ENCODE assay signal across 13 cellular contexts in the genomic region with DNA sequence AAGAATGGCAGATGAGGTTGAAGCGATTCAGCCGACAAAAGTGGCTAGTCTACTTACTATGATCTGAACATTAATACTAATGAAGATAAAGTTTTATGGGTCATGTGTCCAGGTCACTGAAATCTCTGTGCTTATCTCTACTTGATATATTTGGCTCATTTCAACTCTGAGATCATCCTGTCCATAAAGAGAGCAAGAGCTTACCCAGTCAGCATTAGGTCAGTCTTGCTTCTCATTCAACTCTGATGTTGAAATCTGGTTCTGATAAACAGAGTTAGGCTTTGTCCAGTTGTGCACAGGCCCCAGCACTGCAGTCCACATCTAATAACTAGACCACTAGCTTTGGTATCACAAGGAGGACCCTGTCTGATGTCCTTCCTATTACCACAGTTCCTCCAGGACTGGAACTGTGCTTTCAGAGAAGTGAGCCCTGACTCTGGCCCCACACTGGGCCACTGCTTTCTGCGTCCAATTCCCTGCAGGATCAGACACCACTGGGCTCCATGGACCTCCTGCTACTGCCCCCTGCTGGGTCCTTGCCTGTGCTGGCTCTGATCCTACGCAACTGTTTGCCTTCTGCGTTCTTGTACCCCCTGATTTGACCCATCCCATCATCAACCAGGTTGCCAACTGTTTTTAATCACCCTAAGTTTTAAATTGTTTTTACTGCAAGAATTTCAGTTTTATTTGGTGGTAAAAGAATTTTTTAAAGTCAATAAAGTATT. TPM values are rescaled to one million over a fixed set of nuclear protein-coding genes. Genes with fewer than 3 reads are reported as not detected.
A peak's percentile ranks its signal among the peaks of the same experiment; 100 is the strongest.
DNase-seq lines count a peak whose midpoint lies in the region; ATAC-seq and TF ChIP-seq lines count a peak whose summit lies in the region.
"Had no signal": no experiment of that assay in that cellular context is flagged by ENCODE, and none has a peak within 500 bp of the region (broad histone marks: within the 10 kb centered on the region; RNA-seq: fewer than 3 reads in every experiment).

No MANE protein-coding gene starts in this region.

- H3K36me3 Mint-ChIP-seq in activated naive CD8-positive, alpha-beta T cell treated with anti-CD3 and anti-CD28 coated beads, Interleukin-2, amount 50 U/mL, for 24 hours (ENCODE audit: low read depth), result no peaks in the 10 kb centered on the region
- H3K36me3 Mint-ChIP-seq in activated naive CD8-positive, alpha-beta T cell treated with anti-CD3 and anti-CD28 coated beads for 36 hours, result peaks cover 2% of the 10 kb centered on the region
- H3K36me3 Mint-ChIP-seq in chondrocyte (ENCODE audit: low read depth), result peaks cover 3% of the 10 kb centered on the region
- no peaks in the 10 kb centered on the region for H3K36me3 Mint-ChIP-seq in activated CD8-positive, alpha-beta memory T cell treated with anti-CD3 and anti-CD28 coated beads, Interleukin-2, amount 10 ng/mL, durations not matched to agents 7 days and 5 days

- H2AFZ ChIP-seq in Karpas-422 (ENCODE audit: low read length), result no peak overlapping the region
- H2AFZ ChIP-seq in osteoblast (ENCODE audit: low read length), result no peak overlapping the region

- H3K36me3 ChIP-seq in Karpas-422 (ENCODE audit: insufficient read depth, low read length) (no peaks in the 10 kb centered on the region), osteoblast (ENCODE audit: insufficient read depth, low read length) (no peaks in the 10 kb centered on the region)
- H3K36me3 ChIP-seq in effector memory CD4-positive, alpha-beta T cell (ENCODE audit: control insufficient read depth, insufficient read depth, low read length), result no peaks in the 10 kb centered on the region
- H3K36me3 ChIP-seq: tibial artery had no signal

- peak; percentile 18 for DNase-seq in activated naive CD8-positive, alpha-beta T cell treated with anti-CD3 and anti-CD28 coated beads, Interleukin-2, amount 50 U/mL, for 24 hours
- no peak for DNase-seq in activated naive CD8-positive, alpha-beta T cell treated with anti-CD3 and anti-CD28 coated beads for 36 hours
- DNase-seq in Karpas-422 (peak; percentile 52), chondrocyte (ENCODE audit: low spot score) (no peak), osteoblast (ENCODE audit: insufficient read length, low spot score, missing footprints) (no peak)
- no peak for DNase-seq in effector memory CD4-positive, alpha-beta T cell
- DNase-seq in activated CD8-positive, alpha-beta memory T cell treated with anti-CD3 and anti-CD28 coated beads, Interleukin-2, amount 10 ng/mL, durations not matched to agents 7 days and 5 days, result no peak
- DNase-seq: hypothalamus, NCI-H1417 treated with DMSO at 0.1 percent for 48 hours, NCI-H526 treated with DMSO at 0.1 percent for 48 hours, tibial artery had no signal

- no peaks in the 10 kb centered on the region for H3K9me3 ChIP-seq in Karpas-422 (ENCODE audit: low read length)
- H3K9me3 ChIP-seq in osteoblast (ENCODE audit: low read depth, low read length), result no peaks in the 10 kb centered on the region
- no peaks in the 10 kb centered on the region for H3K9me3 ChIP-seq in effector memory CD4-positive, alpha-beta T cell (ENCODE audit: control insufficient read depth, low read length)

- H3K27ac ChIP-seq in Karpas-422 (ENCODE audit: low read length) (no peak overlapping the region), osteoblast (ENCODE audit: low read depth, low read length) (no peak overlapping the region)
- H3K27ac ChIP-seq in effector memory CD4-positive, alpha-beta T cell (ENCODE audit: insufficient read depth, low read length, poor library complexity, severe bottlenecking), result no peak overlapping the region
- H3K27ac ChIP-seq: tibial artery had no signal

- H3K9me2 ChIP-seq in Karpas-422 (replicated peaks; ENCODE audit: insufficient read depth, low read length), result no peaks in the 10 kb centered on the region

- ATAC-seq in activated naive CD8-positive, alpha-beta T cell treated with anti-CD3 and anti-CD28 coated beads, Interleukin-2, amount 50 U/mL, for 24 hours, result no peak
- no peak for ATAC-seq in activated CD8-positive, alpha-beta memory T cell treated with anti-CD3 and anti-CD28 coated beads, Interleukin-2, amount 10 ng/mL, durations not matched to agents 7 days and 5 days
- ATAC-seq in GM21737 (IDR thresholded peaks at IDR 0.05; ENCODE audit: unreplicated experiment), result no peak

- no peak overlapping the region for H3K4me3 Mint-ChIP-seq in activated naive CD8-positive, alpha-beta T cell treated with anti-CD3 and anti-CD28 coated beads, Interleukin-2, amount 50 U/mL, for 24 hours
- no peak overlapping the region for H3K4me3 Mint-ChIP-seq in activated naive CD8-positive, alpha-beta T cell treated with anti-CD3 and anti-CD28 coated beads for 36 hours
- H3K4me3 Mint-ChIP-seq in chondrocyte (ENCODE audit: unreplicated experiment), result no peak overlapping the region
- H3K4me3 Mint-ChIP-seq in activated CD8-positive, alpha-beta memory T cell treated with anti-CD3 and anti-CD28 coated beads, Interleukin-2, amount 10 ng/mL, durations not matched to agents 7 days and 5 days, result no peak overlapping the region
- H3K4me3 Mint-ChIP-seq: B cell had no signal

- H3K4me2 ChIP-seq in Karpas-422 (ENCODE audit: low read depth, low read length, poor library complexity, severe bottlenecking) (no peak overlapping the region), osteoblast (ENCODE audit: insufficient read depth, low read length) (no peak overlapping the region)

- H3K27me3 ChIP-seq in Karpas-422 (ENCODE audit: low read length) (no peaks in the 10 kb centered on the region), osteoblast (ENCODE audit: insufficient read depth, low read length) (no peaks in the 10 kb centered on the region)
- no peaks in the 10 kb centered on the region for H3K27me3 ChIP-seq in effector memory CD4-positive, alpha-beta T cell (replicated peaks; ENCODE audit: control insufficient read depth, insufficient read depth, low read length, poor library complexity, severe bottlenecking)
- H3K27me3 ChIP-seq: tibial artery had no signal

- no peak overlapping the region for H3K9ac ChIP-seq in Karpas-422 (ENCODE audit: low read length)

- no peaks in the 10 kb centered on the region for H3K9me3 Mint-ChIP-seq in activated naive CD8-positive, alpha-beta T cell treated with anti-CD3 and anti-CD28 coated beads, Interleukin-2, amount 50 U/mL, for 24 hours
- no peaks in the 10 kb centered on the region for H3K9me3 Mint-ChIP-seq in activated naive CD8-positive, alpha-beta T cell treated with anti-CD3 and anti-CD28 coated beads for 36 hours
- peaks cover 11% of the 10 kb centered on the region for H3K9me3 Mint-ChIP-seq in chondrocyte (ENCODE audit: low read depth)
- no peaks in the 10 kb centered on the region for H3K9me3 Mint-ChIP-seq in activated CD8-positive, alpha-beta memory T cell treated with anti-CD3 and anti-CD28 coated beads, Interleukin-2, amount 10 ng/mL, durations not matched to agents 7 days and 5 days (ENCODE audit: low read depth)

- H3K4me1 Mint-ChIP-seq in activated naive CD8-positive, alpha-beta T cell treated with anti-CD3 and anti-CD28 coated beads, Interleukin-2, amount 50 U/mL, for 24 hours, result no peaks in the 10 kb centered on the region
- peaks cover 2% of the 10 kb centered on the region for H3K4me1 Mint-ChIP-seq in activated naive CD8-positive, alpha-beta T cell treated with anti-CD3 and anti-CD28 coated beads for 36 hours
- H3K4me1 Mint-ChIP-seq in chondrocyte (ENCODE audit: low read depth), result peaks cover 3% of the 10 kb centered on the region
- peaks cover 3% of the 10 kb centered on the region for H3K4me1 Mint-ChIP-seq in activated CD8-positive, alpha-beta memory T cell treated with anti-CD3 and anti-CD28 coated beads, Interleukin-2, amount 10 ng/mL, durations not matched to agents 7 days and 5 days
- H3K4me1 Mint-ChIP-seq: B cell had no signal

- TF ChIP-seq CTCF in chondrocyte (IDR thresholded peaks at IDR 0.05) (peak; percentile 17), osteoblast (IDR thresholded peaks at IDR 0.05; ENCODE audit: extremely low read depth, low read depth, low read length) (peak; percentile 10)

- H3K4me1 ChIP-seq in Karpas-422 (ENCODE audit: low read length) (no peaks in the 10 kb centered on the region), osteoblast (ENCODE audit: insufficient read depth, low read length) (no peaks in the 10 kb centered on the region)
- H3K4me1 ChIP-seq in effector memory CD4-positive, alpha-beta T cell (ENCODE audit: control insufficient read depth, insufficient read depth, low read length, poor library complexity, severe bottlenecking), result no peaks in the 10 kb centered on the region
- H3K4me1 ChIP-seq: tibial artery had no signal

- CTCF ChIA-PET in activated CD8-positive, alpha-beta memory T cell treated with anti-CD3 and anti-CD28 coated beads, Interleukin-2, amount 10 ng/mL, durations not matched to agents 7 days and 5 days (lab: Charles Lee), result no interaction called here

- H3K4me3 ChIP-seq in Karpas-422 (ENCODE audit: low read length) (no peak overlapping the region), osteoblast (ENCODE audit: insufficient read depth, low read length) (no peak overlapping the region)
- H3K4me3 ChIP-seq in effector memory CD4-positive, alpha-beta T cell (ENCODE audit: insufficient read depth, low read depth, low read length, poor library complexity, severe bottlenecking), result no peak overlapping the region
- H3K4me3 ChIP-seq: tibial artery had no signal

- peaks cover 2% of the 10 kb centered on the region for H3K27me3 Mint-ChIP-seq in activated naive CD8-positive, alpha-beta T cell treated with anti-CD3 and anti-CD28 coated beads, Interleukin-2, amount 50 U/mL, for 24 hours
- H3K27me3 Mint-ChIP-seq in activated naive CD8-positive, alpha-beta T cell treated with anti-CD3 and anti-CD28 coated beads for 36 hours, result no peaks in the 10 kb centered on the region
- peaks cover 3% of the 10 kb centered on the region for H3K27me3 Mint-ChIP-seq in chondrocyte (ENCODE audit: low read depth)
- peaks cover 38% of the 10 kb centered on the region for H3K27me3 Mint-ChIP-seq in activated CD8-positive, alpha-beta memory T cell treated with anti-CD3 and anti-CD28 coated beads, Interleukin-2, amount 10 ng/mL, durations not matched to agents 7 days and 5 days

- H3K79me2 ChIP-seq in Karpas-422 (ENCODE audit: low read length) (no peaks in the 10 kb centered on the region), osteoblast (ENCODE audit: insufficient read depth, low read length) (no peaks in the 10 kb centered on the region)

- H3K27ac Mint-ChIP-seq in activated naive CD8-positive, alpha-beta T cell treated with anti-CD3 and anti-CD28 coated beads, Interleukin-2, amount 50 U/mL, for 24 hours, result no peak overlapping the region
- H3K27ac Mint-ChIP-seq in activated naive CD8-positive, alpha-beta T cell treated with anti-CD3 and anti-CD28 coated beads for 36 hours, result no peak overlapping the region
- no peak overlapping the region for H3K27ac Mint-ChIP-seq in chondrocyte (ENCODE audit: unreplicated experiment)
- H3K27ac Mint-ChIP-seq in activated CD8-positive, alpha-beta memory T cell treated with anti-CD3 and anti-CD28 coated beads, Interleukin-2, amount 10 ng/mL, durations not matched to agents 7 days and 5 days, result no peak overlapping the region
- H3K27ac Mint-ChIP-seq: B cell had no signal

- H4K20me1 ChIP-seq in Karpas-422 (ENCODE audit: insufficient read depth, low read depth, low read length) (no peaks in the 10 kb centered on the region), osteoblast (ENCODE audit: insufficient read depth, low read length) (no peaks in the 10 kb centered on the region)

RNA-seq across cellular contexts. Expression of a gene that starts 23.7 kb away (rescaled TPM):
- total RNA-seq in activated naive CD8-positive, alpha-beta T cell treated with anti-CD3 and anti-CD28 coated beads for 36 hours, result 100 to 1,000 TPM; 121 TPM
- total RNA-seq in Karpas-422 (2014; rRNA removed; shearing (Covaris generic); ENCODE audit: low replicate concordance), result 79.3 and 83.1 TPM in 2 replicates
- 89.9 to 123 TPM (median 93.0 TPM) in 3 replicates for total RNA-seq in chondrocyte
- 129 and 136 TPM in 2 replicates for total RNA-seq in osteoblast
- 100 to 1,000 TPM; 143 to 155 TPM for total RNA-seq in activated CD8-positive, alpha-beta memory T cell treated with anti-CD3 and anti-CD28 coated beads, Interleukin-2, amount 10 ng/mL, durations not matched to agents 7 days and 5 days

RNA-seq across cellular contexts. Expression of a gene that starts 25.6 kb away (rescaled TPM):
- 10 to 100 TPM; 46.1 to 46.5 TPM for total RNA-seq in activated naive CD8-positive, alpha-beta T cell treated with anti-CD3 and anti-CD28 coated beads for 36 hours
- total RNA-seq in Karpas-422 (2014; rRNA removed; shearing (Covaris generic); ENCODE audit: low replicate concordance), result 47.1 and 48.1 TPM in 2 replicates
- total RNA-seq in chondrocyte (36.9 to 41.4 TPM (median 40.3 TPM) in 3 replicates), osteoblast (43.4 and 48.0 TPM in 2 replicates)
- 10 to 100 TPM; 36.2 to 41.2 TPM for total RNA-seq in activated CD8-positive, alpha-beta memory T cell treated with anti-CD3 and anti-CD28 coated beads, Interleukin-2, amount 10 ng/mL, durations not matched to agents 7 days and 5 days

Comparison
In these comparisons a context has a peak if more than half of its experiments do, and no peak if none do; other contexts are left out.
1. DNase-seq: peak in activated naive CD8-positive, alpha-beta T cell treated with anti-CD3 and anti-CD28 coated beads, Interleukin-2, amount 50 U/mL, for 24 hours (single experiment) and Karpas-422 (single experiment); none in activated naive CD8-positive, alpha-beta T cell treated with anti-CD3 and anti-CD28 coated beads for 36 hours (single experiment), chondrocyte (single experiment), osteoblast (single experiment), effector memory CD4-positive, alpha-beta T cell (0 of 3) and activated CD8-positive, alpha-beta memory T cell treated with anti-CD3 and anti-CD28 coated beads, Interleukin-2, amount 10 ng/mL, durations not matched to agents 7 days and 5 days (single experiment).